2 cellular contexts compared by ENCODE assay signal in the genomic region with DNA sequence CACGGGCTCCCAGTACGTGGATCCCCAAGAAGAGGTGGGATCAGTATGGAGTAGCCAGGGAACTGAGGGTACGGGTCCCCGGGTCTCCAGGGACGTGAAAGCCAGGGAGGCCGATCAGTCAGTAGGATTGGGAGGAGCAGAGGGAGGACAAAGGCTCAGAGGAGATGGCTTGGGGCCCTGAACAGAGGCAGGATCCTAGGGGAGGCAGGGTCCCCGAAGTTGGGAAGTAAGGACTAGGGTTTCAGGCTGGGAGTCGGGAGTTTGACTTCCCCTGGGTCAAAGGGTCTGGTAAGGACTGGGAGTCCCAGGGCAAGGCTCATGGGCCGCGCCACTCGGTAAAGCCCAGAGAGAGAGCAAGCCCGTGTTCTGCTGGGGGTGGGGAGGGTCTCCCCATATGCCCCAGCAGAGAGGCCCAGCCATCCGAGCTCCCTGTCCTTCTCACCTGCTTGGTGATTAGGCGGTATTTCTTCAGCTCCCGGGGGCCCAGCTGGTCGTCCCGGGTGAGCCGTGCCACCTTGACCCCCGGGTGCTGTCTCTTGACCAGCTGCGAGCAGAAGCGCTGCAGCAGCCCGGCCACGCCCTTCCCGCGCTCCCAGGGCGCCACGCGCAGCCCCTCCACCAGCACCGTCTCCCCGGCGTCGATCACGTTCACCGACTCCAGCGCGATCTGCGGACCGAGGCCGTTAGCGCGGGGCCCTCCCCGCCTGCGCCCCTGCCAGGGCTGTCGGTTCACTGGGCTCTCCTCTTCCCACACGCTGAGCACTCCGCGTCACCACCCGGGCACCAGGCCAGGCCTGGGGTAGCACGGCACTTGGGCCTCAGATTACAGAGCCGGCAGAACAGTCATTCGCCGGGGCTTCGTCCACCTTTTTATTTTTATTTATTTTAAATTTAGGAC.
TF ChIP-seq lines count a peak whose summit lies in the region.

No MANE protein-coding gene starts in this region.

TF ChIP-seq in SK-N-SH, 30 proteins besides CTCF, POLR2A, EP300 and RAD21 (continued from another document):
- TF ChIP-seq, protein P1, sequence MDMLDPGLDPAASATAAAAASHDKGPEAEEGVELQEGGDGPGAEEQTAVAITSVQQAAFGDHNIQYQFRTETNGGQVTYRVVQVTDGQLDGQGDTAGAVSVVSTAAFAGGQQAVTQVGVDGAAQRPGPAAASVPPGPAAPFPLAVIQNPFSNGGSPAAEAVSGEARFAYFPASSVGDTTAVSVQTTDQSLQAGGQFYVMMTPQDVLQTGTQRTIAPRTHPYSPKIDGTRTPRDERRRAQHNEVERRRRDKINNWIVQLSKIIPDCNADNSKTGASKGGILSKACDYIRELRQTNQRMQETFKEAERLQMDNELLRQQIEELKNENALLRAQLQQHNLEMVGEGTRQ (IDR thresholded peaks at IDR 0.05; ENCODE audit: borderline replicate concordance, low read depth, low read length) = no peak
- no peak for TF ChIP-seq TEAD4 (IDR thresholded peaks at IDR 0.05; ENCODE audit: borderline replicate concordance, insufficient read depth)
- no peak for TF ChIP-seq NFIC (IDR thresholded peaks at IDR 0.05; ENCODE audit: borderline replicate concordance)
- TF ChIP-seq SIN3A (IDR thresholded peaks at IDR 0.05; ENCODE audit: borderline replicate concordance, low read depth, low read length) = no peak
- TF ChIP-seq USF1 (IDR thresholded peaks at IDR 0.05; ENCODE audit: borderline replicate concordance, low read depth) = no peak
- no peak for TF ChIP-seq JUND (IDR thresholded peaks at IDR 0.05)
- no peak for TF ChIP-seq TCF12 (IDR thresholded peaks at IDR 0.05)

TF ChIP-seq in SK-N-SH treated with all-trans-retinoic acid at 6 μM for 48 hours, 23 proteins besides CTCF, POLR2A, EP300 and RAD21 (continued from another document):
- TF ChIP-seq TSHZ2 (CRISPR knock-in tag; IDR thresholded peaks at IDR 0.05) = no peak
- TF ChIP-seq ARNTL (CRISPR knock-in tag; IDR thresholded peaks at IDR 0.05; ENCODE audit: borderline replicate concordance, low read depth) = no peak
- TF ChIP-seq BACH2 (CRISPR knock-in tag; IDR thresholded peaks at IDR 0.05; ENCODE audit: borderline replicate concordance) = no peak
- TF ChIP-seq OSR1 (CRISPR knock-in tag; IDR thresholded peaks at IDR 0.05) = no peak
